Comparison of ENCODE assay signal across 1 cellular context in genomic region chr5:80962630-80963520, GRCh38.
TF ChIP-seq lines count a peak whose summit lies in the region.

No MANE protein-coding gene starts in this region.

TF ChIP-seq in H1, 55 proteins besides CTCF, POLR2A, EP300 and RAD21 (continued from another document):
- TF ChIP-seq BCL11A (IDR thresholded peaks at IDR 0.05; ENCODE audit: low read depth in 2 of 2, low read length in 2 of 2) (no peak), TEAD4 (IDR thresholded peaks at IDR 0.05; ENCODE audit: low read depth, low read length) (no peak), GABPA (IDR thresholded peaks at IDR 0.05; ENCODE audit: borderline replicate concordance, insufficient read depth, low read length) (no peak), RBBP5 (IDR thresholded peaks at IDR 0.05; ENCODE audit: borderline replicate concordance, low read depth, low read length) (no peak), YY1 (IDR thresholded peaks at IDR 0.05; ENCODE audit: low read depth, low read length) (no peak), ASH2L (IDR thresholded peaks at IDR 0.05; ENCODE audit: low read length) (no peak), PHF8 (conservative IDR thresholded peaks at IDR 0.05; ENCODE audit: low read depth, low read length) (no peak), POU5F1 (IDR thresholded peaks at IDR 0.05; ENCODE audit: low read depth, low read length) (no peak), HDAC6 (IDR thresholded peaks at IDR 0.05; ENCODE audit: low read depth, low read length) (no peak), SP4 (IDR thresholded peaks at IDR 0.05; ENCODE audit: low read length) (no peak), ATF2 (IDR thresholded peaks at IDR 0.05; ENCODE audit: low read length) (no peak), NRF1 (IDR thresholded peaks at IDR 0.05; ENCODE audit: low read depth, low read length) (no peak)
